In genomic region chr11:86981777-86982540, GRCh38 we compare ENCODE assay signal across 24 cellular contexts. TPM values are rescaled to one million over a fixed set of nuclear protein-coding genes. Genes with fewer than 3 reads are reported as not detected.
"Had no signal": no experiment of that assay in that cellular context is flagged by ENCODE, and none has a peak within 500 bp of the region (broad histone marks: within the 10 kb centered on the region; RNA-seq: fewer than 3 reads in every experiment).

No MANE protein-coding gene starts in this region.

- FAIRE-seq: TTC549 had no signal

- DNase-seq: activated B cell treated with CpG ODN at 0.5 μM for 24 hours; activated CD4-positive, alpha-beta T cell treated with anti-CD3 and anti-CD28 coated beads for 1 hour; activated CD4-positive, alpha-beta T cell treated with anti-CD3 and anti-CD28 coated beads, Interleukin-2, amount 10 ng/mL, durations not matched to agents 24 days and 14 days; activated CD4-positive, alpha-beta T cell treated with anti-CD3 and anti-CD28 coated beads, Interleukin-2, amount 50 U/mL, for 48 hours; activated CD8-positive, alpha-beta memory T cell treated with anti-CD3 and anti-CD28 coated beads, Interleukin-2, amount 10 ng/mL, durations not matched to agents 7 days and 5 days; activated effector memory CD4-positive, alpha-beta T cell treated with Interleukin-2 at 50 U/mL for 16 hours; activated naive CD4-positive, alpha-beta T cell; activated T-cell treated with anti-CD3 and anti-CD28 coated beads, Interleukin-2, amount 50 U/mL, for 24 hours; aorta; NCI-H1092 treated with DMSO at 0.1 percent for 48 hours; NCI-H1417 treated with DMSO at 0.1 percent for 48 hours; NCI-H1694; NCI-H2029; NCI-H2107; NCI-H2171 treated with DMSO at 0.1 percent for 48 hours; NCI-H226; NCI-H526; NCI-H82; T-cell; T-helper 2 cell; T1000 had no signal

- ATAC-seq: activated CD8-positive, alpha-beta memory T cell treated with anti-CD3 and anti-CD28 coated beads, Interleukin-2, amount 10 ng/mL, durations not matched to agents 7 days and 5 days; Right ventricle myocardium inferior; T-cell had no signal

- H3K4me3 ChIP-seq: SK-N-MC had no signal

- H3K27ac ChIP-seq: SK-N-MC had no signal

RNA-seq across cellular contexts. Expression of gene FZD4, which starts 26.8 kb away (rescaled TPM):
- total RNA-seq: activated B cell treated with CpG ODN at 0.5 μM for 24 hours; activated CD4-positive, alpha-beta T cell treated with anti-CD3 and anti-CD28 coated beads, Interleukin-2, amount 10 ng/mL, durations not matched to agents 24 days and 14 days had no signal
